ENCODE assay signal across 18 cellular contexts in genomic region chr1:236011641-236012040, GRCh38. TPM values are rescaled to one million over a fixed set of nuclear protein-coding genes. Genes with fewer than 3 reads are reported as not detected.
"Had no signal": no experiment of that assay in that cellular context is flagged by ENCODE, and none has a peak within 500 bp of the region (broad histone marks: within the 10 kb centered on the region; RNA-seq: fewer than 3 reads in every experiment).

No MANE protein-coding gene starts in this region.

- DNase-seq: activated CD4-positive, alpha-beta T cell treated with anti-CD3 and anti-CD28 coated beads, Interleukin-2, amount 50 U/mL, for 1 hour; activated CD4-positive, CD25-positive, alpha-beta regulatory T cell; activated naive CD8-positive, alpha-beta T cell treated with anti-CD3 and anti-CD28 coated beads for 36 hours; amygdala; foreskin keratinocyte; heart left ventricle; immature natural killer cell; naive thymus-derived CD8-positive, alpha-beta T cell; nucleus accumbens; psoas muscle; stimulated activated CD4-positive, alpha-beta T cell treated with anti-CD3 and anti-CD28 coated beads, Interleukin-12 subunit alpha, Interleukin-12 subunit beta, amount 100 ng/mL, for 4 hours; stimulated activated CD4-positive, alpha-beta T cell treated with anti-CD3 and anti-CD28 coated beads, Interleukin-2, amount 100 ng/mL, for 24 hours; thyroid gland had no signal

- H3K4me3 ChIP-seq: body of pancreas, coronary artery, heart left ventricle, psoas muscle, thyroid gland had no signal

- H3K4me3 Mint-ChIP-seq: activated naive CD8-positive, alpha-beta T cell treated with anti-CD3 and anti-CD28 coated beads for 36 hours; activated T-helper 1 cell treated with anti-CD3 and anti-CD28 coated beads, Interleukin-12 subunit alpha, Interleukin-12 subunit beta, Interleukin-2, Interleukin-4 antibody, amounts not matched to agents 30 ng/mL and 10 ng/mL and 1 ng/mL, durations not matched to agents 14 hours and 24 hours and 36 hours; central memory CD8-positive, alpha-beta T cell; immature natural killer cell; naive thymus-derived CD8-positive, alpha-beta T cell; T-helper 2 cell treated with Interferon-gamma antibody and Interleukin-4, amounts not matched to agents 5 μg/mL and 100 μg/mL, for 36 hours had no signal

- H3K9me3 ChIP-seq: body of pancreas, heart left ventricle, psoas muscle, thyroid gland had no signal

- H3K27ac Mint-ChIP-seq: activated naive CD8-positive, alpha-beta T cell treated with anti-CD3 and anti-CD28 coated beads for 36 hours; activated T-helper 1 cell treated with anti-CD3 and anti-CD28 coated beads, Interleukin-12 subunit alpha, Interleukin-12 subunit beta, Interleukin-2, Interleukin-4 antibody, amounts not matched to agents 30 ng/mL and 10 ng/mL and 1 ng/mL, durations not matched to agents 14 hours and 24 hours and 36 hours; immature natural killer cell; T-helper 2 cell treated with Interferon-gamma antibody and Interleukin-4, amounts not matched to agents 5 μg/mL and 100 μg/mL, for 36 hours had no signal

- H3K27me3 ChIP-seq: body of pancreas, foreskin keratinocyte, heart left ventricle, thyroid gland had no signal

- H3K36me3 Mint-ChIP-seq: activated naive CD8-positive, alpha-beta T cell treated with anti-CD3 and anti-CD28 coated beads for 36 hours; immature natural killer cell; naive thymus-derived CD8-positive, alpha-beta T cell had no signal

- H3K9me3 Mint-ChIP-seq: activated naive CD8-positive, alpha-beta T cell treated with anti-CD3 and anti-CD28 coated beads for 36 hours; activated T-helper 1 cell treated with anti-CD3 and anti-CD28 coated beads, Interleukin-12 subunit alpha, Interleukin-12 subunit beta, Interleukin-2, Interleukin-4 antibody, amounts not matched to agents 30 ng/mL and 10 ng/mL and 1 ng/mL, durations not matched to agents 14 hours and 24 hours and 36 hours; central memory CD8-positive, alpha-beta T cell; immature natural killer cell; naive thymus-derived CD8-positive, alpha-beta T cell; T-helper 2 cell treated with Interferon-gamma antibody and Interleukin-4, amounts not matched to agents 5 μg/mL and 100 μg/mL, for 36 hours had no signal

- H3K27me3 Mint-ChIP-seq: activated naive CD8-positive, alpha-beta T cell treated with anti-CD3 and anti-CD28 coated beads for 36 hours; central memory CD8-positive, alpha-beta T cell; naive thymus-derived CD8-positive, alpha-beta T cell had no signal

- H3K4me1 Mint-ChIP-seq: activated naive CD8-positive, alpha-beta T cell treated with anti-CD3 and anti-CD28 coated beads for 36 hours; central memory CD8-positive, alpha-beta T cell; immature natural killer cell had no signal

- ATAC-seq: foreskin keratinocyte; naive thymus-derived CD8-positive, alpha-beta T cell; psoas muscle had no signal

- H3K27ac ChIP-seq: foreskin keratinocyte, psoas muscle had no signal

- H3K4me1 ChIP-seq: psoas muscle had no signal

RNA-seq across cellular contexts. Expression of gene NID1, which starts 53.2 kb away (rescaled TPM):
- polyA plus RNA-seq: immature natural killer cell; naive thymus-derived CD8-positive, alpha-beta T cell had no signal
